In the genomic region with DNA sequence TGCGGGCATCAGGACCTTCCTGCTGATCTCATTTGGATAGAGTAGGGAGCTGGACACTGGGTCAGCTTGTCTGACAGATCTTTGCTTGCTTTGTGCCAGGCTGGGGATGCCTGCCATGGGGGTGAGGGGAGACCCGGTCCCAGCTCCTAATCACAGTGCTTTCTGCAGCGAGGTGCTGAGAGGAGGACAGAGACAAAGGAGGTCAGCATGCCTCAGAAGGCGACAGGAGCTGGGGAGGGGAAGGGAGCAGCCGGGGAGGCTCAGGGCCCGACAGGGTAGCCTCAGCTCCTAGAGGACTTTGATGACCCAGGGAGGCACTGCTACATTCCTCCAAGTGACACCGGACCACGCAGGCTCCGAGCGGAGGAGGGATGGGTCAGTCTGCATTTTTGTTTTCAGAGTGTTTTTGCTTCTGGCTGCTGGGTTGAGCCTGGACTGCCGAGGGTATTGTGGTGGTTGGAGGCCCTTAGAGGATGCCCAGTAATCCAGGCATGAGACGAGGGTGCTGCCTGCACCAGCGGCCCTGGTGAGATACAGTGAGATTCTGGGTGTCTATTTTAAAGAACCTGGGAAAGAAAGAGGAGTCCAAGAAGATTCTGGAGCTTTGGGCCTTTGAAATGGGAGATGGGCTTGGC, we compare ENCODE assay signal across 8 cellular contexts. TPM values are rescaled to one million over a fixed set of nuclear protein-coding genes. Genes with fewer than 3 reads are reported as not detected.
DNase-seq lines count a peak whose midpoint lies in the region; ATAC-seq and TF ChIP-seq lines count a peak whose summit lies in the region.

No MANE protein-coding gene starts in this region.

- H3K4me3 Mint-ChIP-seq in T-helper 17 cell = peak overlapping the region; percentile 92

- H3K27me3 Mint-ChIP-seq in T-helper 17 cell = no peaks in the 10 kb centered on the region

- DNase-seq in T-helper 17 cell (no peak), MV-4-11 (lab: John Stamatoyannopoulos, UW) (no peak), omental fat pad (ENCODE audit: low spot score) (no peak)

- peak overlapping the region; percentile 49 for H3K27ac ChIP-seq in iPS-20b (ENCODE audit: low read length)
- H3K27ac ChIP-seq in skeletal muscle tissue (ENCODE audit: low read depth, low read length) = peak overlapping the region; percentile 90

- H3K4me1 Mint-ChIP-seq in T-helper 17 cell = peaks cover 56% of the 10 kb centered on the region

- H3K9me3 ChIP-seq in T-helper 17 cell (ENCODE audit: control insufficient read depth, low read length, poor library complexity, severe bottlenecking) = no peaks in the 10 kb centered on the region
- no peaks in the 10 kb centered on the region for H3K9me3 ChIP-seq in iPS-20b (ENCODE audit: insufficient read depth, low read depth, low read length)
- H3K9me3 ChIP-seq in skeletal muscle tissue (ENCODE audit: control insufficient read depth in 3 of 3, low read length in 3 of 3) = no peaks in the 10 kb centered on the region

- TF ChIP-seq CTCF in GM12875 (IDR thresholded peaks at IDR 0.05; ENCODE audit: borderline replicate concordance, insufficient read depth, low read depth, low read length) (no peak), omental fat pad (IDR thresholded peaks at IDR 0.05) (no peak)

- no peak for ATAC-seq in T-helper 17 cell
- ATAC-seq in HG02870 (IDR thresholded peaks at IDR 0.05; ENCODE audit: unreplicated experiment) = no peak
- no peak for ATAC-seq in GM19463 (IDR thresholded peaks at IDR 0.05; ENCODE audit: unreplicated experiment)
- ATAC-seq in omental fat pad (ENCODE audit: low FRiP score) = no peak

- H3K36me3 ChIP-seq in iPS-20b (ENCODE audit: insufficient read depth, low read depth, low read length) (peaks cover 89% of the 10 kb centered on the region), skeletal muscle tissue (ENCODE audit: control insufficient read depth in 3 of 3, insufficient read depth in 3 of 3, low read length in 3 of 3) (peaks cover 33 to 39% (median 34%) of the 10 kb centered on the region in 3 donors)

- H3K9ac ChIP-seq in iPS-20b (ENCODE audit: low read depth, low read length) (no peak overlapping the region), skeletal muscle tissue (ENCODE audit: low read depth in 1 of 3, low read length in 3 of 3) (peak overlapping the region; percentile 10 to 98 (median 82))

- H3K4me1 ChIP-seq in iPS-20b (ENCODE audit: insufficient read depth, low read length) = peaks cover 8% of the 10 kb centered on the region
- H3K4me1 ChIP-seq in skeletal muscle tissue (ENCODE audit: control insufficient read depth in 3 of 3, insufficient read depth in 3 of 3, low read length in 3 of 3) = peaks cover 79 to 98% (median 94%) of the 10 kb centered on the region in 3 donors

- H3K27me3 ChIP-seq in iPS-20b (ENCODE audit: insufficient read depth, low read length) = no peaks in the 10 kb centered on the region
- H3K27me3 ChIP-seq in skeletal muscle tissue (ENCODE audit: control insufficient read depth in 3 of 3, insufficient read depth in 3 of 3, low read length in 3 of 3) = no peaks in the 10 kb centered on the region

- peak overlapping the region; percentile 100 for H3K27ac Mint-ChIP-seq in T-helper 17 cell

- H3K36me3 Mint-ChIP-seq in T-helper 17 cell (ENCODE audit: low read depth) = peaks cover 3% of the 10 kb centered on the region

- peak overlapping the region; percentile 39 for H3K4me3 ChIP-seq in GM12875 (ENCODE audit: low read depth, low read length)
- no peak overlapping the region for H3K4me3 ChIP-seq in iPS-20b (ENCODE audit: low read length)
- H3K4me3 ChIP-seq in skeletal muscle tissue (ENCODE audit: low read length in 3 of 3) = peak overlapping the region; percentile 23 to 58 (median 53)

RNA-seq across cellular contexts. Expression of gene RBM38, which starts 7.8 kb away (rescaled TPM):
- total RNA-seq in T-helper 17 cell (100 to 1,000 TPM; 176 to 257 TPM), skeletal muscle tissue (60.0 TPM), omental fat pad (10 to 100 TPM in 3 of 4 donors, 1 to 10 TPM in 1; 4.6 to 18.0 (median 10.6) TPM)

RNA-seq across cellular contexts. Expression of gene RAE1, which starts 48.0 kb away (rescaled TPM):
- total RNA-seq in T-helper 17 cell (10 to 100 TPM; 40.5 to 40.6 TPM), skeletal muscle tissue (18.3 TPM), omental fat pad (10 to 100 TPM; 13.9 to 32.9 (median 17.2) TPM)
